22 cellular contexts compared by ENCODE assay signal in the genomic region with DNA sequence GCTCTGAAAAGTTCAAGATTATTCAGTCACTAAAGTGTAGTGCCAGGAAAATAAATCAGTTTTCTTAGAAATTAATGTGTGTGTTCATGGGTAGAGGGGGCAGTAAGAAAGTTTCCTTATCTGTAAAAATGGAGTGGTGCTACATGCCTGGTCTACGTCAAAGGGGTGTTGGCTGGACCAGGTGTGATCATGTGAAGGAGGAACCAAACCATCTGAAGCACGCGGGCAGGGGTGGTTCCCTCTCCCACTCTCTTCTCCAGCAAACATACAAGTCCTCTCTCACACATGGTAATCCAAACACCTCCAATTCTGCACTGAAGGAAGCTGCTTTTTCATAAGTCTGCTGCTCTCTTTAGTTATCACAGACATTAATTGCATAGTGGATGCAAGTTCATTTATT.
"Had no signal": no experiment of that assay in that cellular context is flagged by ENCODE, and none has a peak within 500 bp of the region (broad histone marks: within the 10 kb centered on the region; RNA-seq: fewer than 3 reads in every experiment).

No MANE protein-coding gene starts in this region.

- DNase-seq: activated B cell treated with CpG ODN at 0.5 μM for 24 hours; activated CD4-positive, alpha-beta T cell treated with anti-CD3 and anti-CD28 coated beads for 36 hours; activated CD4-positive, alpha-beta T cell treated with anti-CD3 and anti-CD28 coated beads, Interleukin-2, amount 50 U/mL, for 4 hours; activated CD8-positive, alpha-beta memory T cell treated with anti-CD3 and anti-CD28 coated beads, Interleukin-2, amount 50 U/mL, for 48 hours; activated naive CD4-positive, alpha-beta T cell treated with Interleukin-2 at 50 U/mL for 16 hours; activated naive CD8-positive, alpha-beta T cell treated with anti-CD3 and anti-CD28 coated beads for 36 hours; activated T-cell treated with anti-CD3 and anti-CD28 coated beads, Interleukin-2, amount 50 U/mL, for 4 hours; head of caudate nucleus; naive B cell; occipital lobe; posterior cingulate gyrus; spleen; stimulated activated CD4-positive, alpha-beta T cell treated with anti-CD3 and anti-CD28 coated beads, Interleukin-4, amount 100 ng/mL, for 24 hours; stimulated activated naive CD4-positive, alpha-beta T cell treated with Interleukin-2 at 50 U/mL for 16 hours; T1000 had no signal

- H3K9me3 ChIP-seq: breast epithelium, esophagus muscularis mucosa, gastroesophageal sphincter, spleen, thoracic aorta, vagina had no signal

- H3K4me3 ChIP-seq: breast epithelium, coronary artery, esophagus muscularis mucosa, gastroesophageal sphincter, spleen, thoracic aorta, vagina had no signal

- ATAC-seq: activated CD4-positive, alpha-beta T cell treated with anti-CD3 and anti-CD28 coated beads for 36 hours; activated T-cell treated with anti-CD3 and anti-CD28 coated beads, Interleukin-2, amount 50 U/mL, for 4 hours; gastroesophageal sphincter had no signal

- H3K4me1 ChIP-seq: breast epithelium, spleen had no signal

- H3K27ac ChIP-seq: breast epithelium, coronary artery, esophagus muscularis mucosa, gastroesophageal sphincter, thoracic aorta, vagina had no signal

- H3K36me3 ChIP-seq: breast epithelium, gastroesophageal sphincter, thoracic aorta, vagina had no signal

- FAIRE-seq: keratinocyte had no signal

- H3K27me3 ChIP-seq: breast epithelium, esophagus muscularis mucosa, gastroesophageal sphincter, spleen, vagina had no signal
